25 cellular contexts compared by ENCODE assay signal in the genomic region with DNA sequence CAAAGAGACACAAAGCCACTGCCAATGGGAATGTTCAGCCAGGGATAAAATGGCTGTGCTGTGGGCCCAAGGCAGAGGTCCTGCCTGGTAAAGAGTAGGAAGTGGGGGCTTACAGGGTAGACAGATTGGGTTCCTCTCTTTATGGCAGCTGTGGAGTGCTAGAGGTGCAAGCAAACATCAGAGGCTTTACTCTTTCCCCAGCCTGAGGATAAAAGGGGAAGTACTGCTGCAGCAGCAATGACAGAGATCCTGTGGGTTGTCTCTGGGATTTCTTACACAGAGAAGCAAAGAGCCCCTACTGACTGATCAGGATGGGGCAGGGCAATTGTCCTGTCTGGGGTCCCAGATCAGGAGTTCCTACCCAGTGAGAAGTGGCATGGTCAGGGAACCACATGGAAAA.
"Had no signal": no experiment of that assay in that cellular context is flagged by ENCODE, and none has a peak within 500 bp of the region (broad histone marks: within the 10 kb centered on the region; RNA-seq: fewer than 3 reads in every experiment).

No MANE protein-coding gene starts in this region.

- DNase-seq: activated CD4-positive, alpha-beta T cell treated with anti-CD3 and anti-CD28 coated beads for 36 hours; activated CD4-positive, alpha-beta T cell treated with anti-CD3 and anti-CD28 coated beads, Interleukin-2, amount 10 ng/mL, durations not matched to agents 7 days and 5 days; activated CD4-positive, alpha-beta T cell treated with anti-CD3 and anti-CD28 coated beads, Interleukin-2, amount 50 U/mL, for 48 hours; activated CD8-positive, alpha-beta T cell treated with anti-CD3 and anti-CD28 coated beads, Interleukin-2, amount 10 ng/mL, durations not matched to agents 7 days and 5 days; activated gamma-delta T cell; activated naive CD4-positive, alpha-beta T cell treated with anti-CD3 and anti-CD28 coated beads for 36 hours; activated naive CD8-positive, alpha-beta T cell treated with anti-CD3 and anti-CD28 coated beads, Interleukin-2, amount 50 U/mL, for 24 hours; activated T-cell treated with anti-CD3 and anti-CD28 coated beads, Interleukin-2, amount 50 U/mL, for 24 hours; anterior cingulate cortex; caudate nucleus; cerebellar nuclear complex; cortex of kidney; MG63; NCI-H1092; NCI-H1930; NCI-H2081 treated with DMSO at 0.1 percent for 48 hours; NCI-H345; NCI-H524 treated with DMSO at 0.1 percent for 48 hours; NCI-H748 treated with DMSO at 0.1 percent for 48 hours; NK-92 treated with Interleukin-12 subunit alpha and Interleukin-12 subunit beta, amount 100 ng/mL, for 24 hours; OCI-M1; Right ventricle myocardium superior; T1000 had no signal

- ATAC-seq: activated CD4-positive, alpha-beta T cell treated with anti-CD3 and anti-CD28 coated beads for 36 hours; activated CD4-positive, CD25-positive, alpha-beta regulatory T cell treated with anti-CD3 and anti-CD28 coated beads, Interleukin-2, amount 50 U/mL, for 24 hours; activated CD8-positive, alpha-beta T cell treated with anti-CD3 and anti-CD28 coated beads, Interleukin-2, amount 10 ng/mL, durations not matched to agents 7 days and 5 days; activated naive CD8-positive, alpha-beta T cell treated with anti-CD3 and anti-CD28 coated beads, Interleukin-2, amount 50 U/mL, for 24 hours; WTC11 had no signal

- H3K4me3 ChIP-seq: MG63 had no signal
